Comparison of ENCODE assay signal across 8 cellular contexts in the genomic region with DNA sequence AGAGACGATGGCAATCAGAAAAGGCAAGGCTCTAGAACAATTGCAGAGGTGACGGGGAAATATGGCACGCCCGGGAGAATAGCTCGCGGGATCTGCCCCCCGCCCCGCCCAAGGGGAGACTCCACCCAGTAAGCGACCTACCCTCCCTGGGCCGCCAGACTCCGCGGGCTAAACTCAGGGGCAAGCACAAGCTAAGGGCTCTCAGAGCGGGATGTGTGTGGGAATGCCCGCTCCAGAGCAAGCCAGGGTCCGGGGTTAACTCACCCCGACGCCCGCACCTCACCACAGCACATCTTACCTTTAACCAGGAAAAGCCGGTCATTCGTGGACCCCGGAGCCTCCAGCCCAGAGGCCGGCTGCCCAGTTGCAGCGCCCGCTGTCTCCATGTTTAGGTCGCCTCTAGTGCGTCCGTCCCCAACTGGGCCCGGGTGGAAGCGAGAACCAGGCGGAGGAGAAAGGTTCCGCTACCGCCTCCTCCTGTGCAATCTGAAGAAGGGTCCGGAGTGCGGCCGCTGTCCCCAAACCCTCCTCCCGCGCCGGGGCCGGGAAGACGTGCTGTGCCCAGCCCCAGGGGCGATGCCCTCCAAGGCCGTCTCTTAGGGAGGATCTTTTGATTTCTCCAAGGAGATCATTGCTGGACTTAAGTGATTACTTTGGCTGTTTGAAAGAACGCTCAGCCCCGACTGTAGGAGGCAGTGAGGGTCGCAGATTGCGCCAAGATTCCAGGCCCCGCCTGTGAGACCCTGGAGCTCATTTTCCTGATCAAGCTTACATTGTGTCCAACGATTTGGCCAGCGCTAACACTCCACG. TPM values are rescaled to one million over a fixed set of nuclear protein-coding genes. Genes with fewer than 3 reads are reported as not detected.
DNase-seq lines count a peak whose midpoint lies in the region; ATAC-seq and TF ChIP-seq lines count a peak whose summit lies in the region.

A gene (minus strand): TSS at position 406 of the 810 bp plus-strand sequence. CDS start 20 bp downstream, at position 386.

- H3K36me3 ChIP-seq in hepatocyte (replicated peaks; ENCODE audit: insufficient read depth, low read depth): no peaks in the 10 kb centered on the region
- H3K36me3 ChIP-seq in gastrocnemius medialis: peaks cover 0 to 11% of the 10 kb centered on the region in 2 donors

- no peak for TF ChIP-seq CTCF in RWPE1 (conservative IDR thresholded peaks at IDR 0.05; ENCODE audit: low read depth)
- peak; percentile 39 for TF ChIP-seq CTCF in hepatocyte (IDR thresholded peaks at IDR 0.05; ENCODE audit: poor library complexity)
- peak in 4 of 5 experiments; percentile 41 to 48 (median 42) for TF ChIP-seq CTCF in gastrocnemius medialis (IDR thresholded peaks at IDR 0.05 in 4 of 5, conservative IDR thresholded peaks at IDR 0.05 in 1 of 5)

- H3K9me2 ChIP-seq in hepatocyte (replicated peaks; ENCODE audit: insufficient read depth): no peaks in the 10 kb centered on the region

- WGBS in hepatocyte (ENCODE audit: low lambda C conversion rate, missing lambda C conversion rate): under 1% methylated on average over 49 of the region's 50 CpGs

- peak within 1 kb of the TSS; percentile 82 for H3K4me3 ChIP-seq in hepatocyte
- peak within 1 kb of the TSS; percentile 73 to 91 (median 80) for H3K4me3 ChIP-seq in gastrocnemius medialis

- H4K20me1 ChIP-seq in hepatocyte (ENCODE audit: insufficient read depth, poor library complexity, severe bottlenecking): no peaks in the 10 kb centered on the region

- ATAC-seq in HG02852 (IDR thresholded peaks at IDR 0.05; ENCODE audit: unreplicated experiment): peak; percentile 91
- peak; percentile 95 for ATAC-seq in gastrocnemius medialis

- peak within 1 kb of the TSS; percentile 89 for H2AFZ ChIP-seq in hepatocyte

- H3K9me3 ChIP-seq in hepatocyte (ENCODE audit: low read depth) (no peaks in the 10 kb centered on the region), gastrocnemius medialis (no peaks in the 10 kb centered on the region)

- POLR2A ChIA-PET in RWPE1 (lab: Yijun Ruan, JAX; ENCODE audit: low non-redundant PET): interaction anchor here (1.4 kb wide), 1 partner anchor 56 kb away, joined by 8 read pairs; no protein-coding TSS in a partner anchor

- peak within 1 kb of the TSS; percentile 86 for H3K4me2 ChIP-seq in hepatocyte

- H3K27me3 ChIP-seq in hepatocyte (no peaks in the 10 kb centered on the region), gastrocnemius medialis (no peaks in the 10 kb centered on the region)

- DNase-seq in RWPE1 (ENCODE audit: low spot score) (peak; percentile 89), hepatocyte (ENCODE audit: low spot score) (peak; percentile 94), gastrocnemius medialis (peak; percentile 85 to 90), NCI-H2196 (lab: John Stamatoyannopoulos, UW; ENCODE audit: unreplicated experiment) (no peak), hippocampal formation (lab: John Stamatoyannopoulos, UW) (no peak)

- TF ChIP-seq POLR2A in GM15510 (IDR thresholded peaks at IDR 0.05; ENCODE audit: borderline replicate concordance, extremely low read depth, insufficient read length): peak; percentile 92
- peak; percentile 78 for TF ChIP-seq POLR2A in gastrocnemius medialis (IDR thresholded peaks at IDR 0.05)

- peak within 1 kb of the TSS; percentile 85 for H3K27ac ChIP-seq in RWPE1
- peak within 1 kb of the TSS; percentile 92 for H3K27ac ChIP-seq in angular gyrus (ENCODE audit: low read depth, low read length)
- peak within 1 kb of the TSS; percentile 96 for H3K27ac ChIP-seq in hepatocyte
- H3K27ac ChIP-seq in gastrocnemius medialis: peak within 1 kb of the TSS; percentile 89 to 94 (median 92)

- H3K4me1 ChIP-seq in hepatocyte (ENCODE audit: insufficient read depth) (peaks cover 4% of the 10 kb centered on the region), gastrocnemius medialis (peaks cover 16 to 31% of the 10 kb centered on the region in 2 donors)

- CTCF ChIA-PET in RWPE1 (lab: Yijun Ruan, JAX): interaction anchor here (0.7 kb wide), 1 partner anchor 8 kb away, joined by 3 read pairs; no protein-coding TSS in a partner anchor

- H3K79me2 ChIP-seq in hepatocyte: peaks cover 18% of the 10 kb centered on the region

- intact Hi-C loops in gastrocnemius medialis (cut with DNase I; ENCODE audit: low total_unique reads): loop anchor here (2.0 kb wide), 1 partner anchor 57 kb away; a partner anchor contains a TSS

- in situ Hi-C loops in gastrocnemius medialis (cut with MboI; ENCODE audit: low sequenced_read_pairs in 4 of 4): loop anchor here in 2 of 4 donors (10.0 kb wide), 2 partner anchors 51 to 271 kb away; no protein-coding TSS in a partner anchor

RNA-seq across cellular contexts. Expression of the gene that starts here (rescaled TPM):
- 8.7 and 9.0 TPM in 2 replicates for total RNA-seq in hepatocyte
- polyA plus RNA-seq in hepatocyte: 13.7 TPM in 2 replicates
- total RNA-seq in gastrocnemius medialis: 1 to 10 TPM; 3.9 to 7.7 (median 6.3) TPM

Comparison
In these comparisons a context has a peak if more than half of its experiments do, and no peak if none do; other contexts are left out.
1. DNase-seq: peak in RWPE1 (single experiment), hepatocyte (single experiment) and gastrocnemius medialis (2 of 2); none in NCI-H2196 (single experiment) and hippocampal formation (0 of 2).
2. Peak in every context shown above with its lines, with median percentiles within 50 percentile points of each other: H3K27ac ChIP-seq.